Comparison of ENCODE assay signal across 27 cellular contexts in genomic region chr9:69331444-69331843, GRCh38. TPM values are rescaled to one million over a fixed set of nuclear protein-coding genes. Genes with fewer than 3 reads are reported as not detected.
DNase-seq lines count a peak whose midpoint lies in the region; ATAC-seq, FAIRE-seq and TF ChIP-seq lines count a peak whose summit lies in the region.
"Had no signal": no experiment of that assay in that cellular context is flagged by ENCODE, and none has a peak within 500 bp of the region (broad histone marks: within the 10 kb centered on the region; RNA-seq: fewer than 3 reads in every experiment).

No MANE protein-coding gene starts in this region.

- H3K4me3 ChIP-seq in bronchial epithelial cell (ENCODE audit: low read depth, low read length) (no peak overlapping the region), suprapubic skin (no peak overlapping the region)
- H3K4me3 ChIP-seq: A549; BLaER1 treated with 17β-estradiol and CSF1 and Interleukin-3, amounts not matched to agents 10 nM and 100 nM; K562; MG63 had no signal

- peaks cover 17% of the 10 kb centered on the region for H3K4me1 ChIP-seq in foreskin keratinocyte
- peaks cover 13% of the 10 kb centered on the region for H3K4me1 ChIP-seq in suprapubic skin
- H3K4me1 ChIP-seq: A549; BLaER1 treated with 17β-estradiol and CSF1 and Interleukin-3, amounts not matched to agents 10 nM and 100 nM had no signal

- DNase-seq in RWPE1 (ENCODE audit: low spot score) (peak; percentile 28), bronchial epithelial cell (ENCODE audit: low read depth) (peak; percentile 92), foreskin keratinocyte (peak; percentile 75 to 91), suprapubic skin (ENCODE audit: low spot score in 2 of 2) (no peak), head of caudate nucleus (no peak)
- DNase-seq: AML-193; CD4-positive, alpha-beta memory T cell; COR-L47; GOT3; HCEC 1CT; Kasumi-1; MG63; NCI-H2029; NCI-H446; NCI-H526; NCI-H82; NK-92 treated with Interleukin-12 subunit alpha and Interleukin-12 subunit beta, amount 100 ng/mL, for 24 hours; PC-3; SHP77 had no signal

- no peak for TF ChIP-seq EP300 in suprapubic skin (IDR thresholded peaks at IDR 0.05)

- H3K27me3 ChIP-seq in bronchial epithelial cell (ENCODE audit: control insufficient read depth, insufficient read depth, low read length) (no peaks in the 10 kb centered on the region), foreskin keratinocyte (peaks cover 23% of the 10 kb centered on the region), suprapubic skin (no peaks in the 10 kb centered on the region)
- H3K27me3 ChIP-seq: BLaER1 treated with 17β-estradiol and CSF1 and Interleukin-3, amounts not matched to agents 10 nM and 100 nM had no signal

- intact Hi-C loops in head of caudate nucleus (cut with DNase I), result no loop called here

- no peak for TF ChIP-seq CTCF in RWPE1 (conservative IDR thresholded peaks at IDR 0.05; ENCODE audit: low read depth)
- no peak for TF ChIP-seq CTCF in bronchial epithelial cell (IDR thresholded peaks at IDR 0.05; ENCODE audit: insufficient read depth, low read length, severe bottlenecking)
- no peak for TF ChIP-seq CTCF in foreskin keratinocyte (conservative IDR thresholded peaks at IDR 0.05)
- TF ChIP-seq CTCF in suprapubic skin (IDR thresholded peaks at IDR 0.05), result no peak

- POLR2A ChIA-PET in RWPE1 (lab: Yijun Ruan, JAX; ENCODE audit: low non-redundant PET), result no interaction called here

- peak; percentile 64 for ATAC-seq in foreskin keratinocyte
- no peak for ATAC-seq in HG02885 (IDR thresholded peaks at IDR 0.05; ENCODE audit: poor library complexity, unreplicated experiment)
- ATAC-seq in HG03354 (IDR thresholded peaks at IDR 0.05; ENCODE audit: poor library complexity, severe bottlenecking, unreplicated experiment), result no peak
- ATAC-seq: A549, K562, PC-3 had no signal

- CTCF ChIA-PET in RWPE1 (lab: Yijun Ruan, JAX), result interaction anchor here (0.6 to 0.7 kb wide), 2 partner anchors 188 to 290 kb away, joined by 3 read pairs; no protein-coding TSS in a partner anchor

- H3K36me3 ChIP-seq in bronchial epithelial cell (ENCODE audit: control insufficient read depth, insufficient read depth, low read length) (no peaks in the 10 kb centered on the region), suprapubic skin (no peaks in the 10 kb centered on the region)
- H3K36me3 ChIP-seq: BLaER1 treated with 17β-estradiol and CSF1 and Interleukin-3, amounts not matched to agents 10 nM and 100 nM; MG63 had no signal

- no peak overlapping the region for H3K27ac ChIP-seq in RWPE1
- no peak overlapping the region for H3K27ac ChIP-seq in foreskin keratinocyte
- peak overlapping the region; percentile 12 for H3K27ac ChIP-seq in suprapubic skin
- H3K27ac ChIP-seq: A549; BLaER1 treated with 17β-estradiol and CSF1 and Interleukin-3, amounts not matched to agents 10 nM and 100 nM had no signal

- H3K9me3 ChIP-seq in suprapubic skin, result no peaks in the 10 kb centered on the region
- H3K9me3 ChIP-seq: A549, MG63 had no signal

- WGBS in suprapubic skin, result 68% methylated on average over 3 of the region's 3 CpGs

- TF ChIP-seq POLR2A in suprapubic skin (IDR thresholded peaks at IDR 0.05), result no peak

- FAIRE-seq in bronchial epithelial cell (lab: Jason Lieb, UNC), result peak; percentile 18
- FAIRE-seq: A549, G401.6, HTR-8/SVneo, K562 had no signal

RNA-seq across cellular contexts. Expression of gene ENTREP1, which starts 6.4 kb away (rescaled TPM):
- total RNA-seq in bronchial epithelial cell, result 0.53 and 0.77 TPM in 2 replicates
- 0.25 and 0.37 TPM in 2 replicates for total RNA-seq in foreskin keratinocyte
- 0.17 and 0.24 TPM in 2 replicates for polyA plus RNA-seq in foreskin keratinocyte
- 10 to 100 TPM in 3 of 4 donors, 1 to 10 TPM in 1; 8.6 to 49.2 (median 17.8) TPM for total RNA-seq in suprapubic skin
- total RNA-seq: K562, RPMI7951 had no signal
- polyA plus RNA-seq: K562 had no signal

Comparison
In these comparisons a context has a peak if more than half of its experiments do, and no peak if none do; other contexts are left out.
1. DNase-seq: peak in RWPE1 (single experiment), bronchial epithelial cell (single experiment) and foreskin keratinocyte (2 of 2); none in suprapubic skin (0 of 2) and head of caudate nucleus (0 of 42).